In the genomic region with DNA sequence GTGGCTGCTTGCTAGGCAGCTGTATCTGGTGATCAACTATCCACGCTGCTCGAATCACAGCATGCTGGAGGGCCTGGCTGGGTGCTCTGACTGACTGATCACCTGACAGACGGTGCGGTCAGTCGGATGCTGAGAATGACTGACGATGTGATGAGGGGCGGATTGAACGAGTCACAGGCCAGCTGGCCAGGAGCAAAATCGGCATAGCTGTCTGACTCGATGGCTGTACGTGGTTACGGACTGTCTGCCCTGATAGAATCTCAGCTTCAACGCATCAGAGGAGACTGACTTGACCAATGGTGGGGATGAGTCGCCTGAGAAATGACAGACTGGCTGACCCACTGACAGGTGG, we compare ENCODE assay signal across 1 cellular context.
TF ChIP-seq lines count a peak whose summit lies in the region.

No MANE protein-coding gene starts in this region.

TF ChIP-seq in K562, 482 proteins besides CTCF, POLR2A, EP300 and RAD21 (continued from another document):
- TF ChIP-seq, protein P1, sequence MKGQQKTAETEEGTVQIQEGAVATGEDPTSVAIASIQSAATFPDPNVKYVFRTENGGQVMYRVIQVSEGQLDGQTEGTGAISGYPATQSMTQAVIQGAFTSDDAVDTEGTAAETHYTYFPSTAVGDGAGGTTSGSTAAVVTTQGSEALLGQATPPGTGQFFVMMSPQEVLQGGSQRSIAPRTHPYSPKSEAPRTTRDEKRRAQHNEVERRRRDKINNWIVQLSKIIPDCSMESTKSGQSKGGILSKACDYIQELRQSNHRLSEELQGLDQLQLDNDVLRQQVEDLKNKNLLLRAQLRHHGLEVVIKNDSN (CRISPR knock-in tag; IDR thresholded peaks at IDR 0.05): 0 out of 2 replicates have a peak, but pooled peaks have one; percentile 38
